ENCODE assay signal across 11 cellular contexts in genomic region chr1:40944326-40944725, GRCh38. TPM values are rescaled to one million over a fixed set of nuclear protein-coding genes. Genes with fewer than 3 reads are reported as not detected.
A peak's percentile ranks its signal among the peaks of the same experiment; 100 is the strongest.
DNase-seq lines count a peak whose midpoint lies in the region; ATAC-seq, FAIRE-seq and TF ChIP-seq lines count a peak whose summit lies in the region.
"Had no signal": no experiment of that assay in that cellular context is flagged by ENCODE, and none has a peak within 500 bp of the region (broad histone marks: within the 10 kb centered on the region; RNA-seq: fewer than 3 reads in every experiment).

No MANE protein-coding gene starts in this region.

- H3K36me3 ChIP-seq in bronchial epithelial cell (ENCODE audit: control insufficient read depth, insufficient read depth, low read length) (no peaks in the 10 kb centered on the region), keratinocyte (ENCODE audit: control insufficient read depth in 2 of 2, extremely low read depth in 1 of 2, insufficient read depth in 2 of 2, low read length in 2 of 2) (no peaks in the 10 kb centered on the region), stomach (no peaks in the 10 kb centered on the region)

- TF ChIP-seq POLR2A in stomach (IDR thresholded peaks at IDR 0.05): no peak

- H3K36me3 Mint-ChIP-seq in T-cell: no peaks in the 10 kb centered on the region

- CTCF ChIA-PET in T-cell (lab: Charles Lee): interaction anchor here in 1 of 2 donors (0.7 kb wide), 1 partner anchor 16 kb away, joined by 3 read pairs; no protein-coding TSS in a partner anchor

- no peaks in the 10 kb centered on the region for H3K9me1 ChIP-seq in keratinocyte (ENCODE audit: control insufficient read depth, extremely low read depth, insufficient read depth, low read length)

- no peaks in the 10 kb centered on the region for H3K79me2 ChIP-seq in keratinocyte (ENCODE audit: control insufficient read depth, insufficient read depth, low read length)

- H3K27ac ChIP-seq in keratinocyte (ENCODE audit: control insufficient read depth, insufficient read depth, low read length) (peak overlapping the region; percentile 66), stomach (peak overlapping the region; percentile 57 to 91 (median 77))

- ATAC-seq in T-cell (replicated peaks in 1 of 4): no peak

- peaks cover 16 to 20% of the 10 kb centered on the region in 2 donors for H3K27me3 Mint-ChIP-seq in T-cell

- peak; percentile 22 for DNase-seq in HT-29 (ENCODE audit: low spot score)
- DNase-seq in bronchial epithelial cell (ENCODE audit: low read depth): peak; percentile 72
- DNase-seq in keratinocyte (ENCODE audit: low read depth, low spot score): peak; percentile 45
- no peak for DNase-seq in stomach
- no peak for DNase-seq in NCI-H748 (lab: John Stamatoyannopoulos, UW; ENCODE audit: unreplicated experiment)
- no peak for DNase-seq in T-cell
- no peak for DNase-seq in medulla oblongata (ENCODE audit: extremely low spot score)
- DNase-seq in NCI-H1105 treated with DMSO at 0.1 percent for 48 hours (lab: John Stamatoyannopoulos, UW): no peak
- DNase-seq: activated CD8-positive, alpha-beta memory T cell treated with anti-CD3 and anti-CD28 coated beads, Interleukin-2, amount 50 U/mL, for 48 hours; effector memory CD4-positive, alpha-beta T cell had no signal

- H3K27me3 ChIP-seq in bronchial epithelial cell (ENCODE audit: control insufficient read depth, insufficient read depth, low read length) (no peaks in the 10 kb centered on the region), keratinocyte (ENCODE audit: control insufficient read depth, extremely low read depth, insufficient read depth, low read length) (no peaks in the 10 kb centered on the region), stomach (no peaks in the 10 kb centered on the region)

- peak overlapping the region; percentile 37 for H3K9ac ChIP-seq in keratinocyte (ENCODE audit: control insufficient read depth, extremely low read depth, insufficient read depth, low read length)

- H3K9me3 Mint-ChIP-seq in T-cell: peaks cover 0 to 3% (median 0%) of the 10 kb centered on the region in 3 donors

- H3K4me1 Mint-ChIP-seq in T-cell: peaks cover 3 to 6% (median 4%) of the 10 kb centered on the region in 3 donors

- H4K20me1 ChIP-seq in keratinocyte (ENCODE audit: control insufficient read depth, extremely low read depth, insufficient read depth, low read length): no peaks in the 10 kb centered on the region

- peak overlapping the region; percentile 76 for H3K4me2 ChIP-seq in keratinocyte (ENCODE audit: control insufficient read depth, extremely low read depth, insufficient read depth, low read depth, low read length)

- FAIRE-seq in bronchial epithelial cell (lab: Jason Lieb, UNC) (no peak), keratinocyte (lab: Jason Lieb, UNC) (peak; percentile 86)

- peaks cover 43% of the 10 kb centered on the region for H3K4me1 ChIP-seq in keratinocyte (ENCODE audit: control insufficient read depth, extremely low read depth, insufficient read depth, low read length)
- H3K4me1 ChIP-seq in stomach: peaks cover 11 to 46% (median 33%) of the 10 kb centered on the region in 4 donors

- no peak overlapping the region for H3K27ac Mint-ChIP-seq in T-cell

- 50 to 60% (median 55%) methylated on average over 7 of the region's 7 CpGs for WGBS in stomach, 5 donors

- peak overlapping the region; percentile 62 for H2AFZ ChIP-seq in keratinocyte (ENCODE audit: control insufficient read depth, low read length)

- dilution Hi-C loops in keratinocyte (cut with MboI; ENCODE audit: extremely low pct_ligation_motif_present, low sequenced_read_pairs): no loop called here

- intact Hi-C loops in stomach (cut with DNase I; ENCODE audit: low total_unique reads): no loop called here

- H3K9me3 ChIP-seq in keratinocyte (ENCODE audit: control insufficient read depth, low read depth, low read length) (no peaks in the 10 kb centered on the region), stomach (no peaks in the 10 kb centered on the region)
- H3K9me3 ChIP-seq: mucosa of descending colon had no signal

- no peak for TF ChIP-seq EP300 in stomach (IDR thresholded peaks at IDR 0.05)

- POLR2A ChIA-PET in T-cell (lab: Charles Lee): no interaction called here

- no peak for TF ChIP-seq CTCF in bronchial epithelial cell (IDR thresholded peaks at IDR 0.05; ENCODE audit: insufficient read depth, low read length, severe bottlenecking)
- TF ChIP-seq CTCF in keratinocyte (optimal IDR thresholded peaks at IDR 0.05 in 1 of 3, IDR thresholded peaks at IDR 0.05 in 1 of 3, conservative IDR thresholded peaks at IDR 0.05 in 1 of 3; ENCODE audit: extremely low read depth in 1 of 3, insufficient read depth in 2 of 3, low read length in 3 of 3): peak; percentile 33 to 73 (median 35)
- TF ChIP-seq CTCF in stomach (IDR thresholded peaks at IDR 0.05): no peak

- H3K4me3 ChIP-seq in bronchial epithelial cell (ENCODE audit: low read depth, low read length): no peak overlapping the region
- peak overlapping the region in 1 of 3 experiments; percentile 32 for H3K4me3 ChIP-seq in keratinocyte (ENCODE audit: control insufficient read depth in 2 of 3, extremely low read depth in 1 of 3, insufficient read depth in 2 of 3, low read depth in 1 of 3, low read length in 3 of 3)
- H3K4me3 ChIP-seq in stomach: no peak overlapping the region
- H3K4me3 ChIP-seq: mucosa of descending colon had no signal

- no peak overlapping the region for H3K4me3 Mint-ChIP-seq in T-cell

RNA-seq across cellular contexts. Expression of gene CTPS1, which starts 35.2 kb away (rescaled TPM):
- total RNA-seq in HT-29 (2014; rRNA removed; shearing (Covaris generic)): 30.6 and 40.1 TPM in 2 replicates
- 33.7 and 36.6 TPM in 2 replicates for total RNA-seq in bronchial epithelial cell
- 21.3 to 81.1 TPM (median 43.3 TPM) in 3 replicates for polyA plus RNA-seq in keratinocyte
- polyA plus RNA-seq in keratinocyte (2011; ENCODE audit: low read depth): 29.9 TPM
- polyA plus RNA-seq in keratinocyte (2011; cell fraction: cytosol; rRNA removed): 37.8 and 40.3 TPM in 2 replicates
- 92.6 and 107 TPM in 2 replicates for polyA plus RNA-seq in keratinocyte (2011; cell fraction: nucleus; rRNA removed)
- polyA plus RNA-seq in keratinocyte (2012; ENCODE audit: low replicate concordance): 26.6 and 60.1 TPM in 2 replicates
- 25.6 to 75.7 TPM (median 39.7 TPM) in 3 replicates for polyA minus RNA-seq in keratinocyte
- polyA minus RNA-seq in keratinocyte (2011; cell fraction: cytosol; rRNA and poly(A)+ RNA removed): 19.2 TPM
- polyA minus RNA-seq in keratinocyte (2011; cell fraction: nucleus; rRNA and poly(A)+ RNA removed): 42.5 and 79.0 TPM in 2 replicates
- 10 to 100 TPM; 14.0 to 45.5 (median 32.7) TPM for total RNA-seq in stomach
- polyA plus RNA-seq in stomach: 1 to 10 TPM; 6.4 to 9.8 (median 8.1) TPM
- 10 to 100 TPM; 26.0 to 57.2 (median 29.1) TPM for total RNA-seq in T-cell

Comparison
In these comparisons a context has a peak if more than half of its experiments do, and no peak if none do; other contexts are left out.
1. DNase-seq: peak in HT-29 (single experiment), bronchial epithelial cell (single experiment) and keratinocyte (single experiment); none in stomach (single experiment), NCI-H748 (single experiment), T-cell (0 of 34), medulla oblongata (single experiment) and NCI-H1105 treated with DMSO at 0.1 percent for 48 hours (single experiment).
2. CTCF ChIP-seq: peak in keratinocyte (3 of 3); none in bronchial epithelial cell (single experiment) and stomach (0 of 7).